30 cellular contexts compared by ENCODE assay signal in the genomic region with DNA sequence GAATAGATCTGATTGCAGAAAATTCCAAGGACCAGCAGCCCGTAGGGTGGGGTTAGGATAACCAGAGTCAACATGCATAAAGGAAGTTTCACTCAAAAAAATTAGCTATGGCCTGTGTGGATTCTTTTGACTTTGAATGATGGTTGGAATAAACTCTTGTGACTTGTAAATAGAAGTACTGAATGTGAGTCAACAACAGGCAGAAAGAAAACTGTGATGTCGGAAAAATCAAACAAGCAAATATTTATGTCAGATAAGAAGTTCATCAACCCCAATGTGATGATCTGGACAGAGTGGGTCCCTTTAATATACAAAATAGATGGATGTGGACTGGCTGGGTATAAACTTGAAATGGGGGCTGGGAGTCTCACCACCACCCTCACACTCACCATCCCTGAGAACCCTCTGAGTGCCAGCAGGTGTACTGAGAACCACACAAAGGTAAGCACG.
"Had no signal": no experiment of that assay in that cellular context is flagged by ENCODE, and none has a peak within 500 bp of the region (broad histone marks: within the 10 kb centered on the region; RNA-seq: fewer than 3 reads in every experiment).

No MANE protein-coding gene starts in this region.

- H3K27ac Mint-ChIP-seq: activated CD4-positive, alpha-beta T cell treated with anti-CD3 and anti-CD28 coated beads, Interleukin-2, amount 10 ng/mL, durations not matched to agents 24 days and 14 days; activated CD8-positive, alpha-beta T cell treated with anti-CD3 and anti-CD28 coated beads for 36 hours; activated naive CD4-positive, alpha-beta T cell treated with anti-CD3 and anti-CD28 coated beads, Interleukin-2, amount 50 U/mL, for 24 hours; activated naive CD8-positive, alpha-beta T cell treated with anti-CD3 and anti-CD28 coated beads, Interleukin-2, amount 10 ng/mL, durations not matched to agents 7 days and 5 days; activated T-cell treated with anti-CD3 and anti-CD28 coated beads, Interleukin-2, amount 50 U/mL, for 72 hours; activated T-helper 17 cell treated with anti-CD3 and anti-CD28 coated beads, Interleukin-2, amount 50 U/mL, for 72 hours; brain; T-helper 2 cell treated with Interferon-gamma antibody and Interleukin-4, amounts not matched to agents 5 μg/mL and 100 μg/mL, for 36 hours had no signal

- H3K9ac ChIP-seq: KMS-11 had no signal

- H3K4me2 ChIP-seq: KMS-11 had no signal

- DNase-seq: activated CD4-positive, alpha-beta T cell treated with anti-CD3 and anti-CD28 coated beads, Interleukin-2, amount 10 ng/mL, durations not matched to agents 24 days and 14 days; activated CD4-positive, alpha-beta T cell treated with anti-CD3 and anti-CD28 coated beads, Interleukin-2, amount 50 U/mL, for 4 hours; activated CD8-positive, alpha-beta T cell treated with anti-CD3 and anti-CD28 coated beads for 36 hours; activated effector memory CD4-positive, alpha-beta T cell treated with anti-CD3 and anti-CD28 coated beads, Interleukin-2, amount 50 U/mL, for 16 hours; activated naive CD4-positive, alpha-beta T cell treated with Interleukin-2 at 50 U/mL for 16 hours; activated naive CD8-positive, alpha-beta T cell treated with anti-CD3 and anti-CD28 coated beads, Interleukin-2, amount 10 ng/mL, durations not matched to agents 7 days and 5 days; activated T-cell treated with anti-CD3 and anti-CD28 coated beads, Interleukin-2, amount 50 U/mL, for 1 hour; activated T-cell treated with anti-CD3 and anti-CD28 coated beads, Interleukin-2, amount 50 U/mL, for 72 hours; caudate nucleus; MM.1S; NCI-H1092; NCI-H1436 treated with DMSO at 0.1 percent for 48 hours; NCI-H1694 treated with DMSO at 0.1 percent for 48 hours; NCI-H2029; NCI-H345; NCI-H524 treated with DMSO at 0.1 percent for 48 hours; NK-92 treated with Interleukin-12 subunit alpha and Interleukin-12 subunit beta, amount 100 ng/mL, for 24 hours; PC-3; Right ventricle myocardium superior; SJCRH30 had no signal

- H3K9me3 Mint-ChIP-seq: activated CD4-positive, alpha-beta T cell treated with anti-CD3 and anti-CD28 coated beads, Interleukin-2, amount 10 ng/mL, durations not matched to agents 24 days and 14 days; activated CD8-positive, alpha-beta T cell treated with anti-CD3 and anti-CD28 coated beads for 36 hours; activated naive CD4-positive, alpha-beta T cell treated with anti-CD3 and anti-CD28 coated beads, Interleukin-2, amount 50 U/mL, for 24 hours; activated naive CD8-positive, alpha-beta T cell treated with anti-CD3 and anti-CD28 coated beads, Interleukin-2, amount 10 ng/mL, durations not matched to agents 7 days and 5 days; activated T-cell treated with anti-CD3 and anti-CD28 coated beads, Interleukin-2, amount 50 U/mL, for 72 hours; activated T-helper 17 cell treated with anti-CD3 and anti-CD28 coated beads, Interleukin-2, amount 50 U/mL, for 72 hours; T-helper 2 cell treated with Interferon-gamma antibody and Interleukin-4, amounts not matched to agents 5 μg/mL and 100 μg/mL, for 36 hours had no signal

- H3K36me3 ChIP-seq: adrenal gland, SJCRH30 had no signal

- H3K36me3 Mint-ChIP-seq: activated naive CD4-positive, alpha-beta T cell treated with anti-CD3 and anti-CD28 coated beads, Interleukin-2, amount 50 U/mL, for 24 hours; activated naive CD8-positive, alpha-beta T cell treated with anti-CD3 and anti-CD28 coated beads, Interleukin-2, amount 10 ng/mL, durations not matched to agents 7 days and 5 days; brain had no signal

- H3K9me3 ChIP-seq: adrenal gland, SJCRH30 had no signal

- H3K4me3 Mint-ChIP-seq: activated CD4-positive, alpha-beta T cell treated with anti-CD3 and anti-CD28 coated beads, Interleukin-2, amount 10 ng/mL, durations not matched to agents 24 days and 14 days; activated CD8-positive, alpha-beta T cell treated with anti-CD3 and anti-CD28 coated beads for 36 hours; activated naive CD4-positive, alpha-beta T cell treated with anti-CD3 and anti-CD28 coated beads, Interleukin-2, amount 50 U/mL, for 24 hours; activated naive CD8-positive, alpha-beta T cell treated with anti-CD3 and anti-CD28 coated beads, Interleukin-2, amount 10 ng/mL, durations not matched to agents 7 days and 5 days; activated T-cell treated with anti-CD3 and anti-CD28 coated beads, Interleukin-2, amount 50 U/mL, for 72 hours; activated T-helper 17 cell treated with anti-CD3 and anti-CD28 coated beads, Interleukin-2, amount 50 U/mL, for 72 hours; brain; T-helper 2 cell treated with Interferon-gamma antibody and Interleukin-4, amounts not matched to agents 5 μg/mL and 100 μg/mL, for 36 hours had no signal

- H3K27ac ChIP-seq: adrenal gland, KMS-11, SJCRH30, SK-N-MC had no signal

- H3K4me1 Mint-ChIP-seq: activated CD4-positive, alpha-beta T cell treated with anti-CD3 and anti-CD28 coated beads, Interleukin-2, amount 10 ng/mL, durations not matched to agents 24 days and 14 days; activated naive CD4-positive, alpha-beta T cell treated with anti-CD3 and anti-CD28 coated beads, Interleukin-2, amount 50 U/mL, for 24 hours; activated naive CD8-positive, alpha-beta T cell treated with anti-CD3 and anti-CD28 coated beads, Interleukin-2, amount 10 ng/mL, durations not matched to agents 7 days and 5 days; activated T-helper 17 cell treated with anti-CD3 and anti-CD28 coated beads, Interleukin-2, amount 50 U/mL, for 72 hours; brain had no signal

- FAIRE-seq: astrocyte, bronchial epithelial cell, TTC549 had no signal

- H3K27me3 ChIP-seq: SJCRH30 had no signal

- ATAC-seq: activated CD8-positive, alpha-beta T cell treated with anti-CD3 and anti-CD28 coated beads for 36 hours; activated T-cell treated with anti-CD3 and anti-CD28 coated beads, Interleukin-2, amount 50 U/mL, for 72 hours; activated T-helper 17 cell treated with anti-CD3 and anti-CD28 coated beads, Interleukin-2, amount 50 U/mL, for 72 hours; PC-3 had no signal

- H3K4me3 ChIP-seq: adrenal gland, SJCRH30, SK-N-MC had no signal

- H3K4me1 ChIP-seq: adrenal gland, SJCRH30 had no signal

- H3K27me3 Mint-ChIP-seq: activated naive CD4-positive, alpha-beta T cell treated with anti-CD3 and anti-CD28 coated beads, Interleukin-2, amount 50 U/mL, for 24 hours had no signal
